Comparison of ENCODE assay signal across 19 cellular contexts in the genomic region with DNA sequence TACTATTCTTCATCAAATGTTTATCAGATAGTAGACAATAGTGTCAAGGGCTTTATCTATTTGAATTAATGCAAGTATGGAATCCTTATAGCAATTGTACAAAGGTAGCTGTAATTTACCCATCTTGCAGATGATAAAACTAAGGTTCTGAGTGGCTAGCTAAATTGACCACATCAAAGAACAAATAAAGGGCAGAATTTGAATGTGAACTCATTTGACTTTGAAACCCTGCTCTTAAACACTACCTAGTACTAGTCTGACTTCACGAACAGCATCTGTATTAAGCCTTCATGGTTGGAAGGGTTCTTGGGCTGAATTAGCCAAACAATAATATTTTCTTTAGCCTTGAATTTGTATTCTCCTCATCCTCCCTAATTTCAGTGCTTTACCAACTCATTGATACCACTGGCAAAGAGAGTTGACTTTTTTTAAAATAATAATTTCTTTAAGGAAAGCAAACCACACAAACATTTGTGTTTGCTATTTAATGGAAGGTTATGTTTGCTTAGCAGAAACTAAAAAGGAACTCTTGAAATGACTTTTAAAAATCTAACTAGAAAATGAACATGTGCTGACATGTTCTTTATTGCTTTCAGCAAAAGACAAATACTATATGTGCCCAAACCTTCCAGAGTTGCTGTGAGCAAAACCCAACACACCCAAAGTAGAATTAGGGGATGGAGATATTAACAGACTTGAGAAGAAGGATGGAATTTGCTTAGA.
DNase-seq lines count a peak whose midpoint lies in the region; ATAC-seq and TF ChIP-seq lines count a peak whose summit lies in the region.
"Had no signal": no experiment of that assay in that cellular context is flagged by ENCODE, and none has a peak within 500 bp of the region (broad histone marks: within the 10 kb centered on the region; RNA-seq: fewer than 3 reads in every experiment).

No MANE protein-coding gene starts in this region.

- CTCF ChIA-PET in GM10248 (lab: Yijun Ruan, JAX): interaction anchor here (0.9 to 2.0 kb wide), 4 partner anchors 9 to 129 kb away, joined by 3 to 6 read pairs (median 4); no protein-coding TSS in a partner anchor

- no peaks in the 10 kb centered on the region for H3K27me3 ChIP-seq in SU-DHL-6 (ENCODE audit: low read length)

- H3K36me3 ChIP-seq in SU-DHL-6 (ENCODE audit: low read length): no peaks in the 10 kb centered on the region

- H4K20me1 ChIP-seq in SU-DHL-6 (ENCODE audit: low read depth, low read length): no peaks in the 10 kb centered on the region

- DNase-seq in GM10248 (ENCODE audit: extremely low spot score): peak; percentile 22
- DNase-seq in NCI-H2196 treated with DMSO at 0.1 percent for 48 hours (lab: John Stamatoyannopoulos, UW; ENCODE audit: unreplicated experiment): no peak
- DNase-seq: COR-L47; DMS153; NCI-H1092; NCI-H1694; NK-92 treated with Interleukin-12 subunit alpha and Interleukin-12 subunit beta, amount 100 ng/mL, for 24 hours; RPMI8226; SIG-M5; T-helper 2 cell had no signal

- no peaks in the 10 kb centered on the region for H3F3A ChIP-seq in SU-DHL-6 (ENCODE audit: insufficient read depth)

- no peaks in the 10 kb centered on the region for H3K79me2 ChIP-seq in SU-DHL-6 (ENCODE audit: insufficient read depth, low read length)

- ATAC-seq in GM18868 (IDR thresholded peaks at IDR 0.05; ENCODE audit: unreplicated experiment): peak; percentile 62
- ATAC-seq in HG02852 (IDR thresholded peaks at IDR 0.05; ENCODE audit: unreplicated experiment): peak; percentile 79
- ATAC-seq in GM21737 (IDR thresholded peaks at IDR 0.05; ENCODE audit: unreplicated experiment): no peak
- ATAC-seq in HG02642 (IDR thresholded peaks at IDR 0.05; ENCODE audit: poor library complexity, unreplicated experiment): no peak
- ATAC-seq in GM21786 (IDR thresholded peaks at IDR 0.05; ENCODE audit: unreplicated experiment): no peak
- ATAC-seq: GM23338, HCT116, K562 had no signal

- H3K4me3 ChIP-seq in SU-DHL-6 (ENCODE audit: insufficient read depth, low read length, poor library complexity, severe bottlenecking): no peak overlapping the region
- H3K4me3 ChIP-seq: GM23338, K562 had no signal

- no peak for TF ChIP-seq CTCF in GM10248 (IDR thresholded peaks at IDR 0.05; ENCODE audit: control extremely low read depth, extremely low read depth, low read depth, missing control alignments)
- no peak for TF ChIP-seq CTCF in SU-DHL-6 (IDR thresholded peaks at IDR 0.05; ENCODE audit: insufficient read depth, low read length, poor library complexity, severe bottlenecking)

- H2AFZ ChIP-seq in SU-DHL-6 (ENCODE audit: low read depth, low read length, severe bottlenecking): no peak overlapping the region
- H2AFZ ChIP-seq: GM23338 had no signal

- H3K9me3 ChIP-seq in SU-DHL-6 (ENCODE audit: insufficient read depth, low read length): no peaks in the 10 kb centered on the region

- peak overlapping the region; percentile 16; the same call in 1 of the 2 replicates for H3K27ac ChIP-seq in SU-DHL-6 (ENCODE audit: low read depth, low read length)

- no peak overlapping the region for H3K4me2 ChIP-seq in SU-DHL-6 (ENCODE audit: low read depth, low read length, poor library complexity, severe bottlenecking)
- H3K4me2 ChIP-seq: GM23338 had no signal

- no peaks in the 10 kb centered on the region for H3K9me2 ChIP-seq in SU-DHL-6 (replicated peaks; ENCODE audit: insufficient read depth, low read length)

- no peak overlapping the region for H3K9ac ChIP-seq in SU-DHL-6 (ENCODE audit: low read length)

- POLR2A ChIA-PET in GM10248 (lab: Yijun Ruan, JAX): no interaction called here

Comparison
In these comparisons a context has a peak if more than half of its experiments do, and no peak if none do; other contexts are left out.
1. ATAC-seq: peak in GM18868 (single experiment) and HG02852 (single experiment); none in GM21737 (single experiment), HG02642 (single experiment) and GM21786 (single experiment).